ENCODE assay signal across 19 cellular contexts in genomic region chr6:39905640-39905975, GRCh38.
"Had no signal": no experiment of that assay in that cellular context is flagged by ENCODE, and none has a peak within 500 bp of the region (broad histone marks: within the 10 kb centered on the region; RNA-seq: fewer than 3 reads in every experiment).

No MANE protein-coding gene starts in this region.

- H3K4me1 ChIP-seq: heart left ventricle, prostate gland, uterus had no signal

- H3K27ac ChIP-seq: heart left ventricle, ovary, prostate gland, right lobe of liver, skin epidermis, thoracic aorta, uterus had no signal

- H3K4me3 Mint-ChIP-seq: dendritic cell treated with granulocyte-macrophage colony-stimulating factor and Interleukin-4, amounts not matched to agents 40 ng/mL and 50 ng/mL, for 4 days; effector memory CD8-positive, alpha-beta T cell; naive thymus-derived CD4-positive, alpha-beta T cell; type B pancreatic cell had no signal

- H3K4me1 Mint-ChIP-seq: naive thymus-derived CD4-positive, alpha-beta T cell had no signal

- H3K27me3 ChIP-seq: heart left ventricle, ovary, right lobe of liver, stomach, uterus had no signal

- H3K36me3 Mint-ChIP-seq: naive thymus-derived CD4-positive, alpha-beta T cell had no signal

- ATAC-seq: effector memory CD8-positive, alpha-beta T cell; left colon; naive thymus-derived CD4-positive, alpha-beta T cell had no signal

- H3K36me3 ChIP-seq: ovary, prostate gland, uterus had no signal

- H3K27ac Mint-ChIP-seq: dendritic cell treated with granulocyte-macrophage colony-stimulating factor and Interleukin-4, amounts not matched to agents 40 ng/mL and 50 ng/mL, for 4 days; effector memory CD8-positive, alpha-beta T cell; naive thymus-derived CD4-positive, alpha-beta T cell; type B pancreatic cell had no signal

- DNase-seq: effector memory CD8-positive, alpha-beta T cell; erythroblast; heart left ventricle; hippocampal formation; left colon; mesendoderm; naive thymus-derived CD4-positive, alpha-beta T cell; ovary; stimulated activated CD4-positive, alpha-beta T cell treated with anti-CD3 and anti-CD28 coated beads, Interleukin-12 subunit alpha, Interleukin-12 subunit beta, amount 100 ng/mL, for 4 hours; stimulated activated naive CD4-positive, alpha-beta T cell; stomach; substantia nigra; uterus had no signal

- H3K4me3 ChIP-seq: heart left ventricle, ovary, prostate gland, right lobe of liver, skin epidermis, stomach, thoracic aorta, uterus had no signal

- H3K27me3 Mint-ChIP-seq: dendritic cell treated with granulocyte-macrophage colony-stimulating factor and Interleukin-4, amounts not matched to agents 40 ng/mL and 50 ng/mL, for 4 days; type B pancreatic cell had no signal

- H3K9me3 Mint-ChIP-seq: dendritic cell treated with granulocyte-macrophage colony-stimulating factor and Interleukin-4, amounts not matched to agents 40 ng/mL and 50 ng/mL, for 4 days; effector memory CD8-positive, alpha-beta T cell; naive thymus-derived CD4-positive, alpha-beta T cell; type B pancreatic cell had no signal

- H3K9me3 ChIP-seq: heart left ventricle, ovary, prostate gland, right lobe of liver, stomach, thoracic aorta, uterus had no signal
